Comparison of ENCODE assay signal across 24 cellular contexts in the genomic region with DNA sequence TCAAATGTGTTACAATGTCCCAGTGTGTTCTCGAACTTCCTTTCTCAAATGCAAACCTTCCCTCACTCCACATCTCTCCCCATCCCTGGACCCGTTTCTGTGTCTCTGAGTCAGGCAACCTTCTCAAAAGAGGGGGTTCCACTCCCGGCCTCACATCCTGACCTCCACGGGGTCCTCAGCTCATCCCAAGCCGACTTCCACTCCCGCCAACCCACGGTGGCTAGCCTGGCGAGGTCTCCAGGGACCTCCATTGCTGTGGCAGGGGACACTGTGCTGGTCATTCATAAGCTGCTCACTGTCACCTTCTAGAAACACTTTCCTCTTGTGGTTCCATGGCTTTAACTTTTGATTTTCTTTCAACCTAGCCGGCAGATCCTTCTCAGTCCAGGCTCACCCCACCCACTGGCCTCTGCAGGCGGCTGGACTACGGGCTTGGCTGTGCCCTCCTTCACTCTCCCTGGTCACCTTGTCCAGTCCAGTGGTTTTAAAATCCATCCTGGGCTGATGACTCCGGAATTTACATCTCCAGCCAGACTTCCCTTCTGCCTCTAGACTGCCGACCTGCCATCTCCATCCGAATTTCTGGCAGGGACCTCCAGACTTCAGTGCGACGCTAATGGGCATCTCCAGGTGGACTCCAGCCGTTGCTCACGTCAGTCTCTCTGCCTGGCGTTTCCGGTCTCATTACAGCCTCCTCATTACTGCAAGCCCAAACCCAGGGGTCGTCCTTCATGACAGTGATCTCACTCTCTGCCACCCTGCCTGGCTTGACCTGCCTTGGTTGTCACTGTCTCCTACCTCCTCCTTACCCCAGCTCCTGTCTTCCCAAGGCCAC. TPM values are rescaled to one million over a fixed set of nuclear protein-coding genes. Genes with fewer than 3 reads are reported as not detected.
A peak's percentile ranks its signal among the peaks of the same experiment; 100 is the strongest.
DNase-seq lines count a peak whose midpoint lies in the region; ATAC-seq and TF ChIP-seq lines count a peak whose summit lies in the region.
"Had no signal": no experiment of that assay in that cellular context is flagged by ENCODE, and none has a peak within 500 bp of the region (broad histone marks: within the 10 kb centered on the region; RNA-seq: fewer than 3 reads in every experiment).

No MANE protein-coding gene starts in this region.

- peaks cover 9% of the 10 kb centered on the region for H3K4me1 ChIP-seq in BE2C
- peaks cover 37 to 44% of the 10 kb centered on the region in 2 donors for H3K4me1 ChIP-seq in gastrocnemius medialis
- peaks cover 26 to 68% of the 10 kb centered on the region in 2 experiments; a peak in 3 of 4 replicates for H3K4me1 ChIP-seq in SK-N-SH (ENCODE audit: control insufficient read depth in 1 of 2, insufficient read depth in 2 of 2, low read depth in 1 of 2, low read length in 1 of 2)
- H3K4me1 ChIP-seq: parathyroid adenoma had no signal

- no peaks in the 10 kb centered on the region for H3K27me3 Mint-ChIP-seq in activated T-helper 17 cell treated with anti-CD3 and anti-CD28 coated beads, Interleukin-2, amount 50 U/mL, for 72 hours
- H3K27me3 Mint-ChIP-seq: activated naive CD8-positive, alpha-beta T cell; natural killer cell treated with Interleukin-12 subunit alpha and Interleukin-12 subunit beta and Interleukin-15 and Interleukin-18, amount 100 ng/mL, for 72 hours had no signal

- H3F3A ChIP-seq in SK-N-SH (replicated peaks; ENCODE audit: insufficient read depth): peaks cover 4% of the 10 kb centered on the region

- H3K4me3 Mint-ChIP-seq in activated T-helper 17 cell treated with anti-CD3 and anti-CD28 coated beads, Interleukin-2, amount 50 U/mL, for 72 hours: no peak overlapping the region
- H3K4me3 Mint-ChIP-seq: activated naive CD8-positive, alpha-beta T cell; natural killer cell treated with Interleukin-12 subunit alpha and Interleukin-12 subunit beta and Interleukin-15 and Interleukin-18, amount 100 ng/mL, for 72 hours; WTC11 had no signal

- H3K9me3 ChIP-seq in BE2C: no peaks in the 10 kb centered on the region
- H3K9me3 ChIP-seq in gastrocnemius medialis: no peaks in the 10 kb centered on the region
- H3K9me3 ChIP-seq in SK-N-SH: no peaks in the 10 kb centered on the region

- no peak for TF ChIP-seq RAD21 in SK-N-SH (IDR thresholded peaks at IDR 0.05; ENCODE audit: low read length)

- H2AFZ ChIP-seq in SK-N-SH (ENCODE audit: low read depth): no peak overlapping the region
- H2AFZ ChIP-seq: parathyroid adenoma had no signal

- H3K4me1 Mint-ChIP-seq in activated T-helper 17 cell treated with anti-CD3 and anti-CD28 coated beads, Interleukin-2, amount 50 U/mL, for 72 hours: no peaks in the 10 kb centered on the region

- intact Hi-C loops in gastrocnemius medialis (cut with DNase I; ENCODE audit: low total_unique reads): no loop called here

- no peak overlapping the region for H3K9ac ChIP-seq in SK-N-SH
- H3K9ac ChIP-seq: parathyroid adenoma had no signal

- in situ Hi-C loops in gastrocnemius medialis (cut with MboI; ENCODE audit: low sequenced_read_pairs in 4 of 4): no loop called here

- H4K20me1 ChIP-seq in SK-N-SH (ENCODE audit: insufficient read depth): no peaks in the 10 kb centered on the region

- no peaks in the 10 kb centered on the region for H3K36me3 Mint-ChIP-seq in activated T-helper 17 cell treated with anti-CD3 and anti-CD28 coated beads, Interleukin-2, amount 50 U/mL, for 72 hours (ENCODE audit: low read depth)
- H3K36me3 Mint-ChIP-seq: activated naive CD8-positive, alpha-beta T cell; natural killer cell treated with Interleukin-12 subunit alpha and Interleukin-12 subunit beta and Interleukin-15 and Interleukin-18, amount 100 ng/mL, for 72 hours; WTC11 had no signal

- ATAC-seq in gastrocnemius medialis: no peak
- no peak for ATAC-seq in activated T-helper 17 cell treated with anti-CD3 and anti-CD28 coated beads, Interleukin-2, amount 50 U/mL, for 72 hours (replicated peaks)
- ATAC-seq in GM18867 (IDR thresholded peaks at IDR 0.05; ENCODE audit: unreplicated experiment): no peak
- no peak for ATAC-seq in HG02798 (IDR thresholded peaks at IDR 0.05; ENCODE audit: poor library complexity, unreplicated experiment)
- ATAC-seq: left lobe of liver; natural killer cell treated with Interleukin-12 subunit alpha and Interleukin-12 subunit beta and Interleukin-15 and Interleukin-18, amount 100 ng/mL, for 72 hours; WTC11 had no signal

- H3K27me3 ChIP-seq in BE2C (no peaks in the 10 kb centered on the region), gastrocnemius medialis (no peaks in the 10 kb centered on the region), SK-N-SH (ENCODE audit: insufficient read depth) (no peaks in the 10 kb centered on the region)

- WGBS in SK-N-SH (ENCODE audit: low lambda C conversion rate): 85% methylated on average over 21 of the region's 21 CpGs

- POLR2A ChIA-PET in SK-N-SH (lab: Yijun Ruan, JAX): no interaction called here

- TF ChIP-seq CTCF in BE2C (IDR thresholded peaks at IDR 0.05; ENCODE audit: low read depth, low read length): no peak
- TF ChIP-seq CTCF in VCaP (conservative IDR thresholded peaks at IDR 0.05): no peak
- no peak for TF ChIP-seq CTCF in gastrocnemius medialis (IDR thresholded peaks at IDR 0.05 in 4 of 5, conservative IDR thresholded peaks at IDR 0.05 in 1 of 5)
- TF ChIP-seq CTCF in SK-N-SH (IDR thresholded peaks at IDR 0.05): no peak

- H3K36me3 ChIP-seq in BE2C: no peaks in the 10 kb centered on the region
- H3K36me3 ChIP-seq in gastrocnemius medialis: peaks cover 0 to 12% of the 10 kb centered on the region in 2 donors
- H3K36me3 ChIP-seq in SK-N-SH (replicated peaks in 1 of 2; ENCODE audit: control insufficient read depth in 1 of 2, insufficient read depth in 2 of 2, low read length in 1 of 2): no peaks in the 10 kb centered on the region

- no peaks in the 10 kb centered on the region for H3K79me2 ChIP-seq in SK-N-SH (ENCODE audit: insufficient read depth)
- H3K79me2 ChIP-seq: parathyroid adenoma had no signal

- no peak for TF ChIP-seq POLR2A in gastrocnemius medialis (IDR thresholded peaks at IDR 0.05)

- H3K4me2 ChIP-seq in SK-N-SH: no peak overlapping the region

- TF ChIP-seq EP300 in SK-N-SH (IDR thresholded peaks at IDR 0.05; ENCODE audit: borderline replicate concordance in 1 of 2, low read depth in 1 of 2, low read length in 1 of 2): no peak

- CTCF ChIA-PET in SK-N-SH (lab: Yijun Ruan, JAX): interaction anchor here (0.6 to 9.2 kb wide), 6 partner anchors 11 to 278 kb away, joined by 3 to 141 read pairs (median 8); no protein-coding TSS in a partner anchor

- H3K9me3 Mint-ChIP-seq in activated T-helper 17 cell treated with anti-CD3 and anti-CD28 coated beads, Interleukin-2, amount 50 U/mL, for 72 hours: no peaks in the 10 kb centered on the region
- H3K9me3 Mint-ChIP-seq: activated T-helper 2 cell treated with anti-CD3 and anti-CD28 coated beads, Interferon-gamma antibody, Interleukin-2, Interleukin-4, amounts not matched to agents 10 μg/mL and 5 μg/mL and 100 μg/mL, durations not matched to agents 14 hours and 24 hours and 36 hours; natural killer cell treated with Interleukin-12 subunit alpha and Interleukin-12 subunit beta and Interleukin-15 and Interleukin-18, amount 100 ng/mL, for 72 hours; WTC11 had no signal

- H3K27ac Mint-ChIP-seq in activated T-helper 17 cell treated with anti-CD3 and anti-CD28 coated beads, Interleukin-2, amount 50 U/mL, for 72 hours: no peak overlapping the region
- H3K27ac Mint-ChIP-seq: activated naive CD8-positive, alpha-beta T cell; activated T-helper 2 cell treated with anti-CD3 and anti-CD28 coated beads, Interferon-gamma antibody, Interleukin-2, Interleukin-4, amounts not matched to agents 10 μg/mL and 5 μg/mL and 100 μg/mL, durations not matched to agents 14 hours and 24 hours and 36 hours; natural killer cell treated with Interleukin-12 subunit alpha and Interleukin-12 subunit beta and Interleukin-15 and Interleukin-18, amount 100 ng/mL, for 72 hours; WTC11 had no signal

- H3K9me2 ChIP-seq in SK-N-SH: no peaks in the 10 kb centered on the region

- H3K27ac ChIP-seq in VCaP: peak overlapping the region; percentile 98; the same call in 1 of the 2 replicates
- H3K27ac ChIP-seq in gastrocnemius medialis: peak overlapping the region in 3 of 4 donors; percentile 3 to 20 (median 16)
- H3K27ac ChIP-seq in SK-N-SH (ENCODE audit: low read depth in 2 of 2, low read length in 1 of 2): no peak overlapping the region
- H3K27ac ChIP-seq: parathyroid adenoma had no signal

- DNase-seq in BE2C (peak; percentile 3), islet precursor cell (peak; percentile 45), gastrocnemius medialis (no peak), SK-N-SH (no peak)
- DNase-seq: activated CD4-positive, alpha-beta T cell treated with anti-CD3 and anti-CD28 coated beads, Interleukin-2, amount 50 U/mL, for 1 hour; activated CD8-positive, alpha-beta memory T cell treated with anti-CD3 and anti-CD28 coated beads, Interleukin-2, amount 50 U/mL, for 48 hours; effector CD4-positive, alpha-beta T cell; EL; erythroblast; H7; NCI-H1092 treated with DMSO at 0.1 percent for 48 hours; NCI-H187 treated with DMSO at 0.1 percent for 48 hours; NCI-H82; T1000 had no signal

- H3K4me3 ChIP-seq in BE2C (ENCODE audit: low read depth, low read length): no peak overlapping the region
- no peak overlapping the region for H3K4me3 ChIP-seq in gastrocnemius medialis
- H3K4me3 ChIP-seq in SK-N-SH (ENCODE audit: low read depth in 2 of 2, low read length in 1 of 2): no peak overlapping the region

TF ChIP-seq in SK-N-SH, 30 proteins besides CTCF, POLR2A, EP300 and RAD21:
- TF ChIP-seq, protein P1, sequence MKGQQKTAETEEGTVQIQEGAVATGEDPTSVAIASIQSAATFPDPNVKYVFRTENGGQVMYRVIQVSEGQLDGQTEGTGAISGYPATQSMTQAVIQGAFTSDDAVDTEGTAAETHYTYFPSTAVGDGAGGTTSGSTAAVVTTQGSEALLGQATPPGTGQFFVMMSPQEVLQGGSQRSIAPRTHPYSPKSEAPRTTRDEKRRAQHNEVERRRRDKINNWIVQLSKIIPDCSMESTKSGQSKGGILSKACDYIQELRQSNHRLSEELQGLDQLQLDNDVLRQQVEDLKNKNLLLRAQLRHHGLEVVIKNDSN (IDR thresholded peaks at IDR 0.05; ENCODE audit: borderline replicate concordance, low read depth): no peak
- TF ChIP-seq TCF12 (IDR thresholded peaks at IDR 0.05) (no peak), MEF2A (IDR thresholded peaks at IDR 0.05; ENCODE audit: borderline replicate concordance, low read depth) (no peak), JUND (IDR thresholded peaks at IDR 0.05) (no peak), FOXJ3 (CRISPR knock-in tag; IDR thresholded peaks at IDR 0.05) (no peak), MXI1 (IDR thresholded peaks at IDR 0.05; ENCODE audit: low read depth, low read length) (no peak), GABPA (IDR thresholded peaks at IDR 0.05; ENCODE audit: low read depth) (no peak), SMC3 (IDR thresholded peaks at IDR 0.05; ENCODE audit: low read depth, low read length) (no peak)

RNA-seq across cellular contexts. Expression of a gene that starts 20.0 kb away (rescaled TPM):
- polyA plus RNA-seq in BE2C (2012; ENCODE audit: insufficient read depth, insufficient read length, low read depth): 4.2 TPM
- 10 to 100 TPM; 22.9 to 37.5 (median 30.1) TPM for total RNA-seq in gastrocnemius medialis
- 30.8 and 31.6 TPM in 2 replicates for polyA plus RNA-seq in SK-N-SH (2012; rRNA removed)
- 7.1 and 12.3 TPM in 2 replicates for polyA plus RNA-seq in SK-N-SH (2012; cell fraction: cytosol; rRNA removed)
- polyA plus RNA-seq in SK-N-SH (2012; cell fraction: nucleus; rRNA removed): 166 and 204 TPM in 2 replicates
- 10 to 100 TPM; 16.1 to 23.6 TPM for total RNA-seq in activated T-helper 17 cell treated with anti-CD3 and anti-CD28 coated beads, Interleukin-2, amount 50 U/mL, for 72 hours

Comparison
In these comparisons a context has a peak if more than half of its experiments do, and no peak if none do; other contexts are left out.
1. DNase-seq: peak in BE2C (single experiment) and islet precursor cell (single experiment); none in gastrocnemius medialis (0 of 2) and SK-N-SH (single experiment).
2. H3K27ac ChIP-seq: peak in VCaP (single experiment) and gastrocnemius medialis (3 of 4); none in SK-N-SH (0 of 2).